In the genomic region with DNA sequence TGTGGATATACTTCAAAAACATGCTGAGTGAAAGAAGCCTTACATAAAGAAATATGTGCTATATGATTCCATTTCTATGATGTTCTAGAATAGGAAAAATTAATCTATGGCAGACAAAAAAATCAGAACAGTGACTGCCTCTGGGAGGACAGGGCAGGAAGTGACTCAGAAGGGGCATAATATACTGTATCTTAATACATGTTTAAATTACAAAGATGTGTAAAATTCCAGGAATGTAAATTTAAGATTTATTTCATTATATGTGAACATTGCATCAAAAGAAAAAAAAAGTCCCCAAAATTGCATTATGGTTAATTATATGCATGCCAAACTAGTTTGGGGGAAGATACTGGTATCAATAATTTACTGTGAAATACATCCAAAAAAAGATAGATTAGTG, we compare ENCODE assay signal across 12 cellular contexts.
"Had no signal": no experiment of that assay in that cellular context is flagged by ENCODE, and none has a peak within 500 bp of the region (broad histone marks: within the 10 kb centered on the region; RNA-seq: fewer than 3 reads in every experiment).

No MANE protein-coding gene starts in this region.

- H3K4me3 Mint-ChIP-seq: activated T-helper 1 cell treated with anti-CD3 and anti-CD28 coated beads, Interleukin-12 subunit alpha, Interleukin-12 subunit beta, Interleukin-2, Interleukin-4 antibody, amounts not matched to agents 30 ng/mL and 10 ng/mL and 1 ng/mL, durations not matched to agents 14 hours and 24 hours and 36 hours; natural killer cell; stimulated activated memory B cell treated with anti-CD40 and anti-IgM and Interleukin-4, amounts not matched to agents 10 μg/mL and 1 μg/mL and 100 μg/mL, for 72 hours had no signal

- H3K4me3 ChIP-seq: ascending aorta, coronary artery, mucosa of descending colon, transverse colon had no signal

- H3K27me3 Mint-ChIP-seq: stimulated activated memory B cell treated with anti-CD40 and anti-IgM and Interleukin-4, amounts not matched to agents 10 μg/mL and 1 μg/mL and 100 μg/mL, for 72 hours had no signal

- H3K27me3 ChIP-seq: ascending aorta, transverse colon had no signal

- H3K27ac ChIP-seq: ascending aorta, coronary artery, transverse colon had no signal

- H3K36me3 Mint-ChIP-seq: natural killer cell had no signal

- H3K9me3 Mint-ChIP-seq: activated T-helper 1 cell treated with anti-CD3 and anti-CD28 coated beads, Interleukin-12 subunit alpha, Interleukin-12 subunit beta, Interleukin-2, Interleukin-4 antibody, amounts not matched to agents 30 ng/mL and 10 ng/mL and 1 ng/mL, durations not matched to agents 14 hours and 24 hours and 36 hours; natural killer cell; stimulated activated memory B cell treated with anti-CD40 and anti-IgM and Interleukin-4, amounts not matched to agents 10 μg/mL and 1 μg/mL and 100 μg/mL, for 72 hours had no signal

- H3K27ac Mint-ChIP-seq: activated T-helper 1 cell treated with anti-CD3 and anti-CD28 coated beads, Interleukin-12 subunit alpha, Interleukin-12 subunit beta, Interleukin-2, Interleukin-4 antibody, amounts not matched to agents 30 ng/mL and 10 ng/mL and 1 ng/mL, durations not matched to agents 14 hours and 24 hours and 36 hours; natural killer cell; stimulated activated memory B cell treated with anti-CD40 and anti-IgM and Interleukin-4, amounts not matched to agents 10 μg/mL and 1 μg/mL and 100 μg/mL, for 72 hours had no signal

- DNase-seq: activated naive CD4-positive, alpha-beta T cell; effector memory CD4-positive, alpha-beta T cell; erythroblast; mucosa of descending colon; natural killer cell; right cardiac atrium; T-helper 9 cell; transverse colon had no signal

- H3K36me3 ChIP-seq: ascending aorta, transverse colon had no signal

- H3K4me1 ChIP-seq: ascending aorta, transverse colon had no signal

- ATAC-seq: mucosa of descending colon; natural killer cell; right cardiac atrium; stimulated activated memory B cell treated with anti-CD40 and anti-IgM and Interleukin-4, amounts not matched to agents 10 μg/mL and 1 μg/mL and 100 μg/mL, for 72 hours had no signal

- H3K4me1 Mint-ChIP-seq: natural killer cell had no signal

- H3K9me3 ChIP-seq: ascending aorta, mucosa of descending colon, transverse colon had no signal
